In genomic region chr4:121736735-121737351, GRCh38 we compare ENCODE assay signal across 9 cellular contexts. TPM values are rescaled to one million over a fixed set of nuclear protein-coding genes. Genes with fewer than 3 reads are reported as not detected.
DNase-seq lines count a peak whose midpoint lies in the region; ATAC-seq and TF ChIP-seq lines count a peak whose summit lies in the region.
"Had no signal": no experiment of that assay in that cellular context is flagged by ENCODE, and none has a peak within 500 bp of the region (broad histone marks: within the 10 kb centered on the region; RNA-seq: fewer than 3 reads in every experiment).

No MANE protein-coding gene starts in this region.

- no peaks in the 10 kb centered on the region for H3K79me1 ChIP-seq in neuronal stem cell (ENCODE audit: low read depth, low read length)

- H3K4me3 ChIP-seq in cardiac muscle cell (no peak overlapping the region), neuronal stem cell (ENCODE audit: low read length in 2 of 2) (no peak overlapping the region)

- no peaks in the 10 kb centered on the region for H3K4me1 Mint-ChIP-seq in endothelial cell (ENCODE audit: unreplicated experiment)
- no peaks in the 10 kb centered on the region for H3K4me1 Mint-ChIP-seq in stimulated activated memory B cell treated with anti-CD40 and anti-IgM and Interleukin-4, amounts not matched to agents 10 μg/mL and 1 μg/mL and 100 μg/mL, for 72 hours
- H3K4me1 Mint-ChIP-seq: central memory CD8-positive, alpha-beta T cell had no signal

- H3K9ac ChIP-seq in neuronal stem cell (ENCODE audit: low read depth, low read length, poor library complexity) = no peak overlapping the region

- H3K4me1 ChIP-seq in cardiac muscle cell (ENCODE audit: low read depth) (no peaks in the 10 kb centered on the region), neuronal stem cell (ENCODE audit: control insufficient read depth in 2 of 2, insufficient read depth in 1 of 2, low read depth in 1 of 2, low read length in 2 of 2) (peaks cover 0 to 3% of the 10 kb centered on the region in 2 donors)

- CTCF ChIA-PET in RWPE1 (lab: Yijun Ruan, JAX) = interaction anchor here (0.5 to 1.6 kb wide), 8 partner anchors 8 to 544 kb away, joined by 3 to 10 read pairs (median 4); partner anchors contain the start of gene ANXA5

- no peak overlapping the region for H3K4me2 ChIP-seq in neuronal stem cell (ENCODE audit: insufficient read depth, low read length, poor library complexity, severe bottlenecking)

- H3K9me3 ChIP-seq in cardiac muscle cell (ENCODE audit: low read depth) (no peaks in the 10 kb centered on the region), neuronal stem cell (replicated peaks in 1 of 2; ENCODE audit: control insufficient read depth in 2 of 2, insufficient read depth in 1 of 2, low read depth in 1 of 2, low read length in 2 of 2) (no peaks in the 10 kb centered on the region)

- no peaks in the 10 kb centered on the region for H3K27me3 Mint-ChIP-seq in endothelial cell (ENCODE audit: unreplicated experiment)
- peaks cover 25% of the 10 kb centered on the region for H3K27me3 Mint-ChIP-seq in stimulated activated memory B cell treated with anti-CD40 and anti-IgM and Interleukin-4, amounts not matched to agents 10 μg/mL and 1 μg/mL and 100 μg/mL, for 72 hours
- H3K27me3 Mint-ChIP-seq: central memory CD8-positive, alpha-beta T cell had no signal

- H3K9me3 Mint-ChIP-seq in endothelial cell (ENCODE audit: unreplicated experiment) = no peaks in the 10 kb centered on the region
- H3K9me3 Mint-ChIP-seq in stimulated activated memory B cell treated with anti-CD40 and anti-IgM and Interleukin-4, amounts not matched to agents 10 μg/mL and 1 μg/mL and 100 μg/mL, for 72 hours = no peaks in the 10 kb centered on the region
- H3K9me3 Mint-ChIP-seq: central memory CD8-positive, alpha-beta T cell had no signal

- no peak overlapping the region for H3K18ac ChIP-seq in neuronal stem cell (ENCODE audit: low read length)

- no peak overlapping the region for H3K27ac Mint-ChIP-seq in endothelial cell (ENCODE audit: unreplicated experiment)
- H3K27ac Mint-ChIP-seq in stimulated activated memory B cell treated with anti-CD40 and anti-IgM and Interleukin-4, amounts not matched to agents 10 μg/mL and 1 μg/mL and 100 μg/mL, for 72 hours = no peak overlapping the region

- H3K36me3 Mint-ChIP-seq in endothelial cell (ENCODE audit: low read depth, unreplicated experiment) = no peaks in the 10 kb centered on the region
- H3K36me3 Mint-ChIP-seq in stimulated activated memory B cell treated with anti-CD40 and anti-IgM and Interleukin-4, amounts not matched to agents 10 μg/mL and 1 μg/mL and 100 μg/mL, for 72 hours = no peaks in the 10 kb centered on the region

- peak; percentile 65 for TF ChIP-seq CTCF in cardiac muscle cell (IDR thresholded peaks at IDR 0.05; ENCODE audit: low read depth, low read length)
- TF ChIP-seq CTCF in RWPE1 (conservative IDR thresholded peaks at IDR 0.05; ENCODE audit: low read depth) = peak; percentile 66
- TF ChIP-seq CTCF in endothelial cell (IDR thresholded peaks at IDR 0.05; ENCODE audit: unreplicated experiment) = peak; percentile 40

- no peak overlapping the region for H3K4me3 Mint-ChIP-seq in endothelial cell (ENCODE audit: unreplicated experiment)
- no peak overlapping the region for H3K4me3 Mint-ChIP-seq in stimulated activated memory B cell treated with anti-CD40 and anti-IgM and Interleukin-4, amounts not matched to agents 10 μg/mL and 1 μg/mL and 100 μg/mL, for 72 hours
- H3K4me3 Mint-ChIP-seq: central memory CD8-positive, alpha-beta T cell had no signal

- DNase-seq in cardiac muscle cell (ENCODE audit: low read depth in 1 of 2, low spot score in 1 of 2) (peak; percentile 47 to 71), cardiac septum (ENCODE audit: low spot score) (no peak), RWPE1 (ENCODE audit: low spot score) (peak; percentile 67), endothelial cell (ENCODE audit: low spot score) (peak; percentile 48), neuronal stem cell (ENCODE audit: low spot score) (peak; percentile 48)

- no CpG with 5 or more reads among the region's 5 CpGs for WGBS in neuronal stem cell (ENCODE audit: extremely low coverage in 2 of 2, insufficient read length in 2 of 2, insufficient replicate concordance in 1 of 2), 2 donors

- no peak overlapping the region for H3K27ac ChIP-seq in cardiac muscle cell
- H3K27ac ChIP-seq in RWPE1 = no peak overlapping the region
- H3K27ac ChIP-seq in neuronal stem cell (replicated peaks; ENCODE audit: low read length) = no peak overlapping the region

- POLR2A ChIA-PET in RWPE1 (lab: Yijun Ruan, JAX; ENCODE audit: low non-redundant PET) = no interaction called here

- no peak overlapping the region for H4K8ac ChIP-seq in neuronal stem cell (ENCODE audit: low read depth, low read length)

- H2BK12ac ChIP-seq in neuronal stem cell (ENCODE audit: low read length) = no peak overlapping the region

- H3K23ac ChIP-seq in neuronal stem cell (ENCODE audit: low read depth, low read length, poor library complexity) = no peak overlapping the region

- no peak overlapping the region for H2AK5ac ChIP-seq in neuronal stem cell (ENCODE audit: low read depth, low read length)

- H2AFZ ChIP-seq in neuronal stem cell (ENCODE audit: low read length) = no peak overlapping the region

- no peak overlapping the region for H3K14ac ChIP-seq in neuronal stem cell (ENCODE audit: low read length)

- H4K91ac ChIP-seq in neuronal stem cell (ENCODE audit: low read depth, low read length, poor library complexity) = no peak overlapping the region

- H2BK15ac ChIP-seq in neuronal stem cell (ENCODE audit: low read length) = no peak overlapping the region

- H3K36me3 ChIP-seq in cardiac muscle cell = no peaks in the 10 kb centered on the region
- H3K36me3 ChIP-seq in neuronal stem cell (replicated peaks in 1 of 2; ENCODE audit: control insufficient read depth in 2 of 2, insufficient read depth in 2 of 2, low read length in 2 of 2) = no peaks in the 10 kb centered on the region

- H3K4ac ChIP-seq in neuronal stem cell (ENCODE audit: low read length) = no peak overlapping the region

- intact Hi-C loops in cardiac septum (cut with DNase I) = loop anchor here (5.0 kb wide), 1 partner anchor 365 kb away; no protein-coding TSS in a partner anchor

- no peak overlapping the region for H2BK5ac ChIP-seq in neuronal stem cell (ENCODE audit: low read length)

- ATAC-seq in HG03103 (IDR thresholded peaks at IDR 0.05; ENCODE audit: low read depth, unreplicated experiment) (peak; percentile 71), HG02642 (IDR thresholded peaks at IDR 0.05; ENCODE audit: poor library complexity, unreplicated experiment) (no peak)
- ATAC-seq in stimulated activated memory B cell treated with anti-CD40 and anti-IgM and Interleukin-4, amounts not matched to agents 10 μg/mL and 1 μg/mL and 100 μg/mL, for 72 hours = no peak

- H3K27me3 ChIP-seq in cardiac muscle cell = no peaks in the 10 kb centered on the region
- H3K27me3 ChIP-seq in neuronal stem cell (ENCODE audit: control insufficient read depth in 3 of 3, insufficient read depth in 3 of 3, low read depth in 1 of 3, low read length in 3 of 3) = no peaks in the 10 kb centered on the region

- no peak overlapping the region for H2BK120ac ChIP-seq in neuronal stem cell (ENCODE audit: low read depth, low read length)

RNA-seq across cellular contexts. Expression of gene SMIM43, which starts 28.1 kb away (rescaled TPM):
- total RNA-seq in cardiac muscle cell = not detected in 2 replicates
- 0.55 TPM in 1 of 2 replicates, not detected in the other for polyA plus RNA-seq in cardiac muscle cell
- 0.27 TPM for total RNA-seq in cardiac septum
- 19.8 TPM for total RNA-seq in endothelial cell (ENCODE audit: unreplicated experiment)
- polyA plus RNA-seq in neuronal stem cell (2013, experiment 1 of 2) = 0.06 TPM
- 0.11 TPM for polyA plus RNA-seq in neuronal stem cell (2013, experiment 2 of 2)

RNA-seq across cellular contexts. Expression of gene ANXA5, which starts 40.1 kb away (rescaled TPM):
- 98.2 and 102 TPM in 2 replicates for total RNA-seq in cardiac muscle cell
- polyA plus RNA-seq in cardiac muscle cell = 244 and 263 TPM in 2 replicates
- 152 TPM for total RNA-seq in cardiac septum
- 296 TPM for total RNA-seq in endothelial cell (ENCODE audit: unreplicated experiment)
- polyA plus RNA-seq in neuronal stem cell (2013, experiment 1 of 2) = 130 TPM
- 128 TPM for polyA plus RNA-seq in neuronal stem cell (2013, experiment 2 of 2)

Comparison
In these comparisons a context has a peak if more than half of its experiments do, and no peak if none do; other contexts are left out.
1. RNA of gene SMIM43, which starts 28.1 kb away (total RNA-seq): 19.8 TPM in endothelial cell (single experiment); 0.27 TPM in cardiac septum (single experiment) and not detected in cardiac muscle cell; every median in the first group is over 10 times any median in the second.
2. Peak in every context shown above with its lines, with median percentiles within 50 percentile points of each other: CTCF ChIP-seq.